ENCODE assay signal across 33 cellular contexts in the genomic region with DNA sequence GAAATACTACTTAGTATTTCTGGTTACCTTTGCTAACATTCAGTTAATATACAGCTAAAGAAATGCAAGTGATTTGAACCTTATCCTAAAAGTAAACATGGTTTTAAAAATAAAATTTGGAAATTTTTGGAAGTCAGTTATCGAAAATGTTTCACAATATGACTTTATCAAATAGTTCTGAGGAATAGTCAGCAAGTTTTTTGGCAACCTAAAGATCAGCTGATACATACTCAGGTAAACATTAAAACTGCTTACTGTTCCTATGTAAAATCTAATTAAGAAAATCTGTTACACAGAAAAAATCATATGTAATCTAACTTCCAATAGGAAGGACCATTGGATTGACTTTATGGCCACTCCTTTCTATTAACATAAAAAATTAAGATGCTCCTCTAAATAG.
"Had no signal": no experiment of that assay in that cellular context is flagged by ENCODE, and none has a peak within 500 bp of the region (broad histone marks: within the 10 kb centered on the region; RNA-seq: fewer than 3 reads in every experiment).

No MANE protein-coding gene starts in this region.

- H3K9me3 Mint-ChIP-seq: activated CD8-positive, alpha-beta T cell treated with anti-CD3 and anti-CD28 coated beads for 36 hours; activated naive CD4-positive, alpha-beta T cell treated with anti-CD3 and anti-CD28 coated beads, Interleukin-2, amount 50 U/mL, for 24 hours; activated naive CD8-positive, alpha-beta T cell treated with anti-CD3 and anti-CD28 coated beads for 36 hours; activated naive CD8-positive, alpha-beta T cell treated with anti-CD3 and anti-CD28 coated beads, Interleukin-2, amount 50 U/mL, for 24 hours; activated T-cell treated with anti-CD3 and anti-CD28 coated beads, Interleukin-2, amount 50 U/mL, for 4 hours; activated T-helper 17 cell treated with anti-CD3 and anti-CD28 coated beads, Interleukin-2, amount 50 U/mL, for 72 hours had no signal

- DNase-seq: activated CD4-positive, alpha-beta T cell treated with anti-CD3 and anti-CD28 coated beads for 1 hour; activated CD4-positive, alpha-beta T cell treated with anti-CD3 and anti-CD28 coated beads for 4 hours; activated CD4-positive, alpha-beta T cell treated with anti-CD3 and anti-CD28 coated beads, Interleukin-2, amount 50 U/mL, for 1 hour; activated CD4-positive, alpha-beta T cell treated with anti-CD3 and anti-CD28 coated beads, Interleukin-2, amount 50 U/mL, for 48 hours; activated CD8-positive, alpha-beta memory T cell treated with anti-CD3 and anti-CD28 coated beads for 24 hours; activated CD8-positive, alpha-beta T cell treated with anti-CD3 and anti-CD28 coated beads for 36 hours; activated effector memory CD4-positive, alpha-beta T cell treated with Interleukin-2 at 50 U/mL for 16 hours; activated gamma-delta T cell treated with Interleukin-2 at 50 U/mL for 16 hours; activated naive CD4-positive, alpha-beta T cell treated with Interleukin-2 at 50 U/mL for 16 hours; activated naive CD8-positive, alpha-beta T cell treated with anti-CD3 and anti-CD28 coated beads for 36 hours; activated naive CD8-positive, alpha-beta T cell treated with anti-CD3 and anti-CD28 coated beads, Interleukin-2, amount 50 U/mL, for 24 hours; activated T-cell treated with anti-CD3 and anti-CD28 coated beads, Interleukin-2, amount 50 U/mL, for 4 hours; adrenal gland; amygdala; aorta; body of pancreas; caudate nucleus; colonic mucosa; effector CD8-positive, alpha-beta T cell; esophagus squamous epithelium; foreskin keratinocyte; gastrocnemius medialis; glutamatergic neuron; heart left ventricle; T-helper 2 cell had no signal

- H3K27me3 Mint-ChIP-seq: activated CD8-positive, alpha-beta T cell treated with anti-CD3 and anti-CD28 coated beads for 36 hours; activated naive CD4-positive, alpha-beta T cell treated with anti-CD3 and anti-CD28 coated beads, Interleukin-2, amount 50 U/mL, for 24 hours; activated naive CD8-positive, alpha-beta T cell treated with anti-CD3 and anti-CD28 coated beads for 36 hours; activated naive CD8-positive, alpha-beta T cell treated with anti-CD3 and anti-CD28 coated beads, Interleukin-2, amount 50 U/mL, for 24 hours; activated T-helper 17 cell treated with anti-CD3 and anti-CD28 coated beads, Interleukin-2, amount 50 U/mL, for 72 hours had no signal

- H3K9me3 ChIP-seq: adrenal gland, body of pancreas, colonic mucosa, esophagus squamous epithelium, gastrocnemius medialis, heart left ventricle had no signal

- H3K27me3 ChIP-seq: adrenal gland, body of pancreas, colonic mucosa, esophagus squamous epithelium, foreskin keratinocyte, gastrocnemius medialis, heart left ventricle had no signal

- H3K4me3 ChIP-seq: adrenal gland, body of pancreas, colonic mucosa, esophagus squamous epithelium, gastrocnemius medialis, heart left ventricle had no signal

- H3K36me3 ChIP-seq: adrenal gland, colonic mucosa, gastrocnemius medialis had no signal

- H3K27ac Mint-ChIP-seq: activated CD8-positive, alpha-beta T cell treated with anti-CD3 and anti-CD28 coated beads for 36 hours; activated naive CD4-positive, alpha-beta T cell treated with anti-CD3 and anti-CD28 coated beads, Interleukin-2, amount 50 U/mL, for 24 hours; activated naive CD8-positive, alpha-beta T cell treated with anti-CD3 and anti-CD28 coated beads for 36 hours; activated naive CD8-positive, alpha-beta T cell treated with anti-CD3 and anti-CD28 coated beads, Interleukin-2, amount 50 U/mL, for 24 hours; activated T-helper 17 cell treated with anti-CD3 and anti-CD28 coated beads, Interleukin-2, amount 50 U/mL, for 72 hours; WTC11 had no signal

- FAIRE-seq: endometrium, endothelial cell of umbilical vein, TTC549 had no signal

- H3K27ac ChIP-seq: adrenal gland, colonic mucosa, epithelial cell of prostate, esophagus squamous epithelium, foreskin keratinocyte, gastrocnemius medialis, heart left ventricle, VCaP had no signal

- H3K4me1 ChIP-seq: adrenal gland, colonic mucosa, esophagus squamous epithelium, foreskin keratinocyte, gastrocnemius medialis, heart left ventricle had no signal

- ATAC-seq: activated CD8-positive, alpha-beta T cell treated with anti-CD3 and anti-CD28 coated beads for 36 hours; activated naive CD8-positive, alpha-beta T cell treated with anti-CD3 and anti-CD28 coated beads, Interleukin-2, amount 50 U/mL, for 24 hours; activated T-cell treated with anti-CD3 and anti-CD28 coated beads, Interleukin-2, amount 50 U/mL, for 4 hours; activated T-helper 17 cell treated with anti-CD3 and anti-CD28 coated beads, Interleukin-2, amount 50 U/mL, for 72 hours; body of pancreas; foreskin keratinocyte; gastrocnemius medialis; heart left ventricle; WTC11 had no signal

- H3K4me3 Mint-ChIP-seq: activated CD8-positive, alpha-beta T cell treated with anti-CD3 and anti-CD28 coated beads for 36 hours; activated naive CD4-positive, alpha-beta T cell treated with anti-CD3 and anti-CD28 coated beads, Interleukin-2, amount 50 U/mL, for 24 hours; activated naive CD8-positive, alpha-beta T cell treated with anti-CD3 and anti-CD28 coated beads for 36 hours; activated naive CD8-positive, alpha-beta T cell treated with anti-CD3 and anti-CD28 coated beads, Interleukin-2, amount 50 U/mL, for 24 hours; activated T-cell treated with anti-CD3 and anti-CD28 coated beads, Interleukin-2, amount 50 U/mL, for 4 hours; activated T-helper 17 cell treated with anti-CD3 and anti-CD28 coated beads, Interleukin-2, amount 50 U/mL, for 72 hours; WTC11 had no signal
